8 cellular contexts compared by ENCODE assay signal in genomic region chr1:27773732-27774445, GRCh38. TPM values are rescaled to one million over a fixed set of nuclear protein-coding genes. Genes with fewer than 3 reads are reported as not detected.
DNase-seq lines count a peak whose midpoint lies in the region; ATAC-seq and FAIRE-seq lines count a peak whose summit lies in the region.

No MANE protein-coding gene starts in this region.

- no peaks in the 10 kb centered on the region for H3K9me3 Mint-ChIP-seq in activated CD8-positive, alpha-beta T cell treated with anti-CD3 and anti-CD28 coated beads, Interleukin-2, amount 10 ng/mL, durations not matched to agents 7 days and 5 days (ENCODE audit: insufficient read depth)

- H3K4ac ChIP-seq in trophoblast cell (ENCODE audit: low read depth, low read length), result peak overlapping the region; percentile 65

- no peaks in the 10 kb centered on the region for H3K9me3 ChIP-seq in trophoblast cell (ENCODE audit: insufficient read depth, low read depth, low read length)

- H4K91ac ChIP-seq in trophoblast cell (ENCODE audit: low read depth, low read length), result no peak overlapping the region

- no CpG with 5 or more reads among the region's 7 CpGs for WGBS in trophoblast cell (ENCODE audit: extremely low coverage, insufficient coverage, insufficient read length)

- H2BK120ac ChIP-seq in trophoblast cell (ENCODE audit: insufficient read depth, low read length, poor library complexity), result peak overlapping the region; percentile 5

- peak overlapping the region; percentile 55 for H3K27ac ChIP-seq in trophoblast cell (ENCODE audit: low read depth, low read length)

- H3K18ac ChIP-seq in trophoblast cell (ENCODE audit: low read length), result no peak overlapping the region

- CTCF ChIA-PET in activated CD8-positive, alpha-beta T cell treated with anti-CD3 and anti-CD28 coated beads, Interleukin-2, amount 10 ng/mL, durations not matched to agents 7 days and 5 days (lab: Charles Lee), result interaction anchor here (0.8 to 3.7 kb wide), 11 partner anchors 9 to 475 kb away, joined by 3 to 31 read pairs (median 3); partner anchors contain the start of genes EYA3, FAM76A and IFI6

- H3K79me1 ChIP-seq in trophoblast cell (ENCODE audit: low read length), result peaks cover 5% of the 10 kb centered on the region

- no peak overlapping the region for H2AFZ ChIP-seq in trophoblast cell (ENCODE audit: insufficient read depth, low read length, poor library complexity)

- no peaks in the 10 kb centered on the region for H3K4me1 ChIP-seq in trophoblast cell (ENCODE audit: control insufficient read depth in 1 of 2, insufficient read depth in 2 of 2, low read length in 2 of 2)

- H3K36me3 Mint-ChIP-seq in activated CD8-positive, alpha-beta T cell treated with anti-CD3 and anti-CD28 coated beads, Interleukin-2, amount 10 ng/mL, durations not matched to agents 7 days and 5 days (ENCODE audit: low read depth), result peaks cover 11% of the 10 kb centered on the region

- peaks cover 7% of the 10 kb centered on the region for H3K79me2 ChIP-seq in trophoblast cell (ENCODE audit: control insufficient read depth, insufficient read depth, low read length, poor library complexity)

- H3K27ac Mint-ChIP-seq in activated CD8-positive, alpha-beta T cell treated with anti-CD3 and anti-CD28 coated beads, Interleukin-2, amount 10 ng/mL, durations not matched to agents 7 days and 5 days, result peak overlapping the region; percentile 97

- peak overlapping the region; percentile 76 for H3K4me2 ChIP-seq in trophoblast cell (ENCODE audit: low read length)

- H4K8ac ChIP-seq in trophoblast cell (ENCODE audit: low read depth, low read length), result peak overlapping the region; percentile 0

- H3K4me3 ChIP-seq in trophoblast cell (ENCODE audit: low read depth, low read length), result peak overlapping the region; percentile 89

- peak overlapping the region; percentile 49 for H2BK5ac ChIP-seq in trophoblast cell (ENCODE audit: low read depth, low read length, poor library complexity)

- H3K4me3 Mint-ChIP-seq in activated CD8-positive, alpha-beta T cell treated with anti-CD3 and anti-CD28 coated beads, Interleukin-2, amount 10 ng/mL, durations not matched to agents 7 days and 5 days, result peak overlapping the region; percentile 96

- H3K27me3 Mint-ChIP-seq in activated CD8-positive, alpha-beta T cell treated with anti-CD3 and anti-CD28 coated beads, Interleukin-2, amount 10 ng/mL, durations not matched to agents 7 days and 5 days (ENCODE audit: low read depth), result no peaks in the 10 kb centered on the region

- peak overlapping the region; percentile 85 for H3K9ac ChIP-seq in trophoblast cell (ENCODE audit: low read length)

- peak overlapping the region; percentile 0 for H2AK5ac ChIP-seq in trophoblast cell (ENCODE audit: low read length)

- peak overlapping the region; percentile 9 for H3K14ac ChIP-seq in trophoblast cell (ENCODE audit: low read length)

- H3K27me3 ChIP-seq in trophoblast cell (ENCODE audit: insufficient read depth, low read length), result no peaks in the 10 kb centered on the region

- FAIRE-seq in HTR-8/SVneo (lab: Jason Lieb, UNC) (no peak), RCC 7860 (lab: Jason Lieb, UNC) (no peak)

- DNase-seq in NCI-H1092 treated with DMSO at 0.1 percent for 48 hours (lab: John Stamatoyannopoulos, UW) (peak; percentile 12), NCI-H1092 (lab: John Stamatoyannopoulos, UW) (no peak), HTR-8/SVneo (ENCODE audit: insufficient read length, low spot score) (peak; percentile 9), germinal center (ENCODE audit: low spot score) (peak; percentile 44), trophoblast cell (no peak), RCC 7860 (ENCODE audit: low spot score) (no peak), superior temporal gyrus (ENCODE audit: extremely low spot score) (no peak)
- DNase-seq in activated CD8-positive, alpha-beta T cell treated with anti-CD3 and anti-CD28 coated beads, Interleukin-2, amount 10 ng/mL, durations not matched to agents 7 days and 5 days, result peak; percentile 39

- no peak overlapping the region for H4K12ac ChIP-seq in trophoblast cell (ENCODE audit: low read depth, low read length)

- H3K36me3 ChIP-seq in trophoblast cell (ENCODE audit: control insufficient read depth in 1 of 2, insufficient read depth in 2 of 2, low read length in 2 of 2), result no peaks in the 10 kb centered on the region

- H3K23ac ChIP-seq in trophoblast cell (ENCODE audit: low read length), result no peak overlapping the region

- ATAC-seq in activated CD8-positive, alpha-beta T cell treated with anti-CD3 and anti-CD28 coated beads, Interleukin-2, amount 10 ng/mL, durations not matched to agents 7 days and 5 days, result no peak

- no peak overlapping the region for H2BK12ac ChIP-seq in trophoblast cell (ENCODE audit: low read length)

- H3K4me1 Mint-ChIP-seq in activated CD8-positive, alpha-beta T cell treated with anti-CD3 and anti-CD28 coated beads, Interleukin-2, amount 10 ng/mL, durations not matched to agents 7 days and 5 days (ENCODE audit: low read depth), result peaks cover 30% of the 10 kb centered on the region

- POLR2A ChIA-PET in activated CD8-positive, alpha-beta T cell treated with anti-CD3 and anti-CD28 coated beads, Interleukin-2, amount 10 ng/mL, durations not matched to agents 7 days and 5 days (lab: Charles Lee), result interaction anchor here (0.7 to 3.5 kb wide), 7 partner anchors 48 to 462 kb away, joined by 3 to 27 read pairs (median 6); partner anchors contain the start of genes ATP5IF1, FAM76A and IFI6

RNA-seq across cellular contexts. Expression of gene STX12, which starts 0.9 kb away (rescaled TPM):
- total RNA-seq in activated CD8-positive, alpha-beta T cell treated with anti-CD3 and anti-CD28 coated beads, Interleukin-2, amount 10 ng/mL, durations not matched to agents 7 days and 5 days, result 10 to 100 TPM; 21.8 to 23.9 TPM
- 30.3 and 35.6 TPM in 2 replicates for polyA plus RNA-seq in trophoblast cell (2013)

RNA-seq across cellular contexts. Expression of gene FAM76A, which starts 48.1 kb away (rescaled TPM):
- total RNA-seq in activated CD8-positive, alpha-beta T cell treated with anti-CD3 and anti-CD28 coated beads, Interleukin-2, amount 10 ng/mL, durations not matched to agents 7 days and 5 days, result 10 to 100 TPM; 14.6 to 17.5 TPM
- polyA plus RNA-seq in trophoblast cell (2013), result 14.8 and 16.1 TPM in 2 replicates

RNA-seq across cellular contexts. Expression of gene PPP1R8, which starts 56.7 kb away (rescaled TPM):
- total RNA-seq in activated CD8-positive, alpha-beta T cell treated with anti-CD3 and anti-CD28 coated beads, Interleukin-2, amount 10 ng/mL, durations not matched to agents 7 days and 5 days, result 10 to 100 TPM; 61.4 to 66.6 TPM
- polyA plus RNA-seq in trophoblast cell (2013), result 31.4 and 32.0 TPM in 2 replicates

Comparison
In these comparisons a context has a peak if more than half of its experiments do, and no peak if none do; other contexts are left out.
1. DNase-seq: peak in NCI-H1092 treated with DMSO at 0.1 percent for 48 hours (single experiment), HTR-8/SVneo (single experiment), activated CD8-positive, alpha-beta T cell treated with anti-CD3 and anti-CD28 coated beads, Interleukin-2, amount 10 ng/mL, durations not matched to agents 7 days and 5 days (single experiment) and germinal center (single experiment); none in NCI-H1092 (single experiment), trophoblast cell (0 of 2), RCC 7860 (single experiment) and superior temporal gyrus (single experiment).